In the genomic region with DNA sequence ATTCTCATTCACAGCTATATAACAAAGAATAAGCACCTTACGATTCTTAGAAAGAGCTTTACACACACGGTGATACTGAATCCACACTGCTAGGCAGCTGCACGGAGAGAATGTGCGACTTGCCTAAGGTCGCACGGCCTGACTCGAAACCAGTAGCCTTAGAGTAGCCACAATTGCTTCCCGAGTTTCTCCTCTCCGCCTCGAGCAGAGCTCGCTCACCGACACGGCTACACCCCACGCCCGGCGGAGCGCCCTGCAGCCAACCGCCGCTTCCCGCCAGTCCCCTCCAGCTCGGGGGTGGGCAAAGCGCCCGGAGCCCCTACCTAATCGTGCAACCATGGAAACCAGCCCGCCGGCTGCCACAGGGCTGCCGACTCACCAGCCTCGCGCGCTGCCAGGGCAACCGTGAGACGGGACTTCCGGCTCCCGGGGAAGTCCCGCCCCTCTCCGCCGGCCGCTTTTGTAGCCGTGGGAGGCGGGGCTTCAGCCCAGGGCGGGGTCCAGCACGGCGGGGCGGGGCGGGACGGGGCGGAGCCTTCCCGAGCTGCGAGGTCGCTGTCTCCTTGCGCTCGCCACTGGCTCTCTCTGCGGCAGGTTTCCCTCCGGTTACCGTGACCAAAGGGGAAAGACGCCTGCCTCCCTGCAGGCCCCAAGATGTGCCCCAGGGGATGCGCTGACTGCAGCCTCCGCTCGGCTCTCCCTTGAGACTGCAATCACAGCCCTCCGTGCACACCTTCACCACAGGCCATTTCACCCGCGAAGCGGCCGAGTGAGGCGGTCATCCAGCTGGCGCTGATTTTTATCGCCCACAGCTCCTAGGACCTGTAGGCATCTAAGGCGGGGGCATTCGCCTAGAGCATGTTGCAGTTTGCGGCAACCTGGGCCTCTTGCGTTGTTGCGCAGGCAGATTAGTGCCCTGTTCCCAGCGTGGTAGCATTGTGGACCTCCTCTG, we compare ENCODE assay signal across 8 cellular contexts. TPM values are rescaled to one million over a fixed set of nuclear protein-coding genes. Genes with fewer than 3 reads are reported as not detected.
A peak's percentile ranks its signal among the peaks of the same experiment; 100 is the strongest.
DNase-seq lines count a peak whose midpoint lies in the region; ATAC-seq and TF ChIP-seq lines count a peak whose summit lies in the region.

No MANE protein-coding gene starts in this region.

- H3K4me1 Mint-ChIP-seq in T-cell: peaks cover 43 to 51% (median 47%) of the 10 kb centered on the region in 3 donors

- peak; percentile 65 for TF ChIP-seq POLR2A in transverse colon (IDR thresholded peaks at IDR 0.05)

- WGBS in heart right ventricle, 2 donors: 3 to 4% methylated on average over 70 to 73 of the region's 73 CpGs
- 0 to 5% methylated on average over 3 to 45 of the region's 73 CpGs for WGBS in transverse colon (ENCODE audit: low coverage in 1 of 2), 2 donors

- peak overlapping the region; percentile 82 to 84 for H3K27ac Mint-ChIP-seq in T-cell

- peak; percentile 63 for ATAC-seq in HG02763 (IDR thresholded peaks at IDR 0.05; ENCODE audit: unreplicated experiment)
- ATAC-seq in T-cell (replicated peaks in 1 of 4): peak; percentile 69 to 75 (median 73)
- ATAC-seq in heart right ventricle: peak; percentile 85 to 90 (median 88)

- H3K27ac ChIP-seq in heart right ventricle: peak overlapping the region; percentile 63 to 91 (median 81)
- H3K27ac ChIP-seq in transverse colon: peak overlapping the region; percentile 85 to 92 (median 90)

- peaks cover 0 to 25% (median 7%) of the 10 kb centered on the region in 9 donors for H3K36me3 ChIP-seq in heart right ventricle
- peaks cover 0 to 3% (median 0%) of the 10 kb centered on the region in 4 donors for H3K36me3 ChIP-seq in transverse colon

- H3K36me3 Mint-ChIP-seq in T-cell: peaks cover 8% of the 10 kb centered on the region

- no peak for TF ChIP-seq EP300 in transverse colon (IDR thresholded peaks at IDR 0.05; ENCODE audit: low read depth)

- peaks cover 23 to 61% (median 40%) of the 10 kb centered on the region in 9 donors for H3K4me1 ChIP-seq in heart right ventricle
- peaks cover 31 to 44% (median 36%) of the 10 kb centered on the region in 4 donors for H3K4me1 ChIP-seq in transverse colon

- H3K4me3 ChIP-seq in heart right ventricle (peak overlapping the region; percentile 42 to 90 (median 72)), transverse colon (peak overlapping the region; percentile 57 to 70 (median 64))

- in situ Hi-C loops in transverse colon (cut with MboI; ENCODE audit: low pct_ligation_motif_present in 1 of 4, low pct_unique_long_range_greater_than_20kb in 1 of 4, low sequenced_read_pairs in 3 of 4): no loop called here

- H3K4me3 Mint-ChIP-seq in T-cell: peak overlapping the region; percentile 85 to 97 (median 87)

- POLR2A ChIA-PET in GM10248 (lab: Yijun Ruan, JAX) (interaction anchor here (0.5 to 1.9 kb wide), 7 partner anchors 41 to 135 kb away, joined by 3 to 17 read pairs (median 4); a partner anchor contains a TSS), T-cell (lab: Charles Lee) (interaction anchor here (0.5 to 1.4 kb wide), 7 partner anchors 10 to 151 kb away, joined by 3 to 7 read pairs (median 4); a partner anchor contains a TSS)

- H3K27me3 Mint-ChIP-seq in T-cell: no peaks in the 10 kb centered on the region

- H3K9me3 Mint-ChIP-seq in T-cell: no peaks in the 10 kb centered on the region

- CTCF ChIA-PET in GM10248 (lab: Yijun Ruan, JAX) (interaction anchor here (0.8 to 9.1 kb wide), 13 partner anchors 10 to 242 kb away, joined by 3 to 79 read pairs (median 4); a partner anchor contains a TSS), T-cell (lab: Charles Lee) (interaction anchor here (0.5 to 2.3 kb wide), 6 partner anchors 11 to 154 kb away, joined by 3 to 10 read pairs (median 4); a partner anchor contains a TSS)

- peak; percentile 96 for DNase-seq in GM10248 (ENCODE audit: extremely low spot score)
- DNase-seq in NCI-H146 treated with DMSO at 0.1 percent for 48 hours (lab: John Stamatoyannopoulos, UW; ENCODE audit: unreplicated experiment): peak; percentile 89
- peak; percentile 82 to 96 (median 91) for DNase-seq in T-cell
- DNase-seq in amniotic epithelial cell (ENCODE audit: low read depth): peak; percentile 83
- DNase-seq in heart right ventricle: peak; percentile 93 to 96
- peak; percentile 91 to 99 (median 96) for DNase-seq in posterior cingulate gyrus
- DNase-seq in transverse colon: peak; percentile 96

- H3K27me3 ChIP-seq in heart right ventricle (no peaks in the 10 kb centered on the region), transverse colon (no peaks in the 10 kb centered on the region)

- TF ChIP-seq CTCF in GM10248 (IDR thresholded peaks at IDR 0.05; ENCODE audit: control extremely low read depth, extremely low read depth, low read depth, missing control alignments): no peak
- TF ChIP-seq CTCF in heart right ventricle (IDR thresholded peaks at IDR 0.05): no peak
- no peak for TF ChIP-seq CTCF in transverse colon (IDR thresholded peaks at IDR 0.05)

- intact Hi-C loops in heart right ventricle (cut with DNase I): loop anchor here in 3 of 10 donors (5.0 kb wide), 3 partner anchors 34 to 136 kb away; a partner anchor contains a TSS
- intact Hi-C loops in posterior cingulate gyrus (cut with DNase I): loop anchor here (10.0 kb wide), 1 partner anchor 111 kb away; a partner anchor contains a TSS
- intact Hi-C loops in transverse colon (cut with DNase I; ENCODE audit: low total_unique reads): no loop called here

- H3K9me3 ChIP-seq in heart right ventricle (no peaks in the 10 kb centered on the region), transverse colon (no peaks in the 10 kb centered on the region)

RNA-seq across cellular contexts. Expression of a gene that starts 1.1 kb away (rescaled TPM):
- total RNA-seq in T-cell (10 to 100 TPM; 21.9 to 43.7 (median 37.3) TPM), heart right ventricle (10 to 100 TPM in 9 of 10 donors, 1 to 10 TPM in 1; 8.5 to 26.8 (median 15.7) TPM), transverse colon (100 to 1,000 TPM in 1 of 4 donors, 10 to 100 TPM in 3; 61.7 to 155 (median 75.7) TPM)
- 10 to 100 TPM; 31.4 to 83.0 TPM for polyA plus RNA-seq in heart right ventricle

RNA-seq across cellular contexts. Expression of a gene that starts 1.3 kb away (rescaled TPM):
- total RNA-seq in T-cell (not detected), heart right ventricle (under 1 TPM in 4 of 10 donors, not detected in 6; 0.26 to 0.34 (median 0.31) TPM), transverse colon (under 1 TPM in 1 of 4 donors, not detected in 3; 0.64 TPM)
- under 1 TPM in 1 of 2 donors, not detected in 1; 0.16 TPM for polyA plus RNA-seq in heart right ventricle

RNA-seq across cellular contexts. Expression of a gene that starts 16.8 kb away (rescaled TPM):
- under 1 TPM in 4 of 5 donors, not detected in 1; 0.14 to 0.29 (median 0.19) TPM for total RNA-seq in T-cell
- 1 to 10 TPM; 2.0 to 9.5 (median 2.6) TPM for total RNA-seq in heart right ventricle
- 1 to 10 TPM; 1.9 to 2.8 TPM for polyA plus RNA-seq in heart right ventricle
- total RNA-seq in transverse colon: 10 to 100 TPM in 1 of 4 donors, 1 to 10 TPM in 3; 8.2 to 24.7 (median 9.0) TPM

RNA-seq across cellular contexts. Expression of a gene that starts 21.1 kb away (rescaled TPM):
- total RNA-seq in T-cell (10 to 100 TPM; 45.8 to 67.8 (median 62.7) TPM), heart right ventricle (10 to 100 TPM; 26.9 to 40.9 (median 33.4) TPM), transverse colon (100 to 1,000 TPM in 1 of 4 donors, 10 to 100 TPM in 3; 21.8 to 116 (median 59.6) TPM)
- polyA plus RNA-seq in heart right ventricle: 10 to 100 TPM; 21.4 to 35.3 TPM

RNA-seq across cellular contexts. Expression of a gene that starts 22.1 kb away (rescaled TPM):
- total RNA-seq in T-cell: 10 to 100 TPM; 15.4 to 54.5 (median 44.6) TPM
- total RNA-seq in heart right ventricle: 10 to 100 TPM in 9 of 10 donors, 1 to 10 TPM in 1; 9.4 to 16.2 (median 12.9) TPM
- 10 to 100 TPM; 20.3 to 20.8 TPM for polyA plus RNA-seq in heart right ventricle
- total RNA-seq in transverse colon: 10 to 100 TPM in 3 of 4 donors, 1 to 10 TPM in 1; 6.7 to 27.0 (median 17.0) TPM

Comparison
In these comparisons a context has a peak if more than half of its experiments do, and no peak if none do; other contexts are left out.
1. Peak in every context shown above with its lines: DNase-seq, ATAC-seq, H3K4me3 ChIP-seq and H3K27ac ChIP-seq.